ENCODE assay signal across 20 cellular contexts in genomic region chr4:31106419-31106818, GRCh38.
"Had no signal": no experiment of that assay in that cellular context is flagged by ENCODE, and none has a peak within 500 bp of the region (broad histone marks: within the 10 kb centered on the region; RNA-seq: fewer than 3 reads in every experiment).

No MANE protein-coding gene starts in this region.

- H3K36me3 ChIP-seq: heart left ventricle, neural progenitor cell, spleen, suprapubic skin, tibial artery, upper lobe of right lung had no signal

- H3K9me3 ChIP-seq: suprapubic skin, tibial artery, upper lobe of right lung had no signal

- ATAC-seq: activated CD8-positive, alpha-beta memory T cell treated with anti-CD3 and anti-CD28 coated beads, Interleukin-2, amount 10 ng/mL, durations not matched to agents 7 days and 5 days; activated CD8-positive, alpha-beta T cell treated with anti-CD3 and anti-CD28 coated beads for 36 hours; effector memory CD8-positive, alpha-beta T cell; heart left ventricle; naive thymus-derived CD4-positive, alpha-beta T cell; right cardiac atrium; T-helper 17 cell; upper lobe of right lung; WTC11 had no signal

- H3K27ac ChIP-seq: heart left ventricle, neural progenitor cell, spleen, suprapubic skin, upper lobe of right lung had no signal

- H3K4me3 ChIP-seq: heart left ventricle, neural progenitor cell, spleen, suprapubic skin, tibial artery, upper lobe of right lung had no signal

- DNase-seq: activated CD4-positive, alpha-beta T cell treated with anti-CD3 and anti-CD28 coated beads for 1 hour; activated CD4-positive, alpha-beta T cell treated with anti-CD3 and anti-CD28 coated beads, Interleukin-2, amount 50 U/mL, for 1 hour; activated CD8-positive, alpha-beta memory T cell treated with anti-CD3 and anti-CD28 coated beads, Interleukin-2, amount 10 ng/mL, durations not matched to agents 7 days and 5 days; activated CD8-positive, alpha-beta T cell treated with anti-CD3 and anti-CD28 coated beads for 36 hours; activated T-cell treated with anti-CD3 and anti-CD28 coated beads, Interleukin-2, amount 50 U/mL, for 48 hours; anterior cingulate cortex; cortex of kidney; effector memory CD8-positive, alpha-beta T cell; heart left ventricle; naive thymus-derived CD4-positive, alpha-beta T cell; right cardiac atrium; spleen; stimulated activated naive CD4-positive, alpha-beta T cell; T-helper 17 cell; T1000; tibial artery; upper lobe of right lung had no signal

- H3K27me3 ChIP-seq: heart left ventricle, neural progenitor cell, spleen, suprapubic skin, tibial artery, upper lobe of right lung had no signal

- H3K4me1 ChIP-seq: neural progenitor cell, suprapubic skin, upper lobe of right lung had no signal
